1 cellular context compared by ENCODE assay signal in the genomic region with DNA sequence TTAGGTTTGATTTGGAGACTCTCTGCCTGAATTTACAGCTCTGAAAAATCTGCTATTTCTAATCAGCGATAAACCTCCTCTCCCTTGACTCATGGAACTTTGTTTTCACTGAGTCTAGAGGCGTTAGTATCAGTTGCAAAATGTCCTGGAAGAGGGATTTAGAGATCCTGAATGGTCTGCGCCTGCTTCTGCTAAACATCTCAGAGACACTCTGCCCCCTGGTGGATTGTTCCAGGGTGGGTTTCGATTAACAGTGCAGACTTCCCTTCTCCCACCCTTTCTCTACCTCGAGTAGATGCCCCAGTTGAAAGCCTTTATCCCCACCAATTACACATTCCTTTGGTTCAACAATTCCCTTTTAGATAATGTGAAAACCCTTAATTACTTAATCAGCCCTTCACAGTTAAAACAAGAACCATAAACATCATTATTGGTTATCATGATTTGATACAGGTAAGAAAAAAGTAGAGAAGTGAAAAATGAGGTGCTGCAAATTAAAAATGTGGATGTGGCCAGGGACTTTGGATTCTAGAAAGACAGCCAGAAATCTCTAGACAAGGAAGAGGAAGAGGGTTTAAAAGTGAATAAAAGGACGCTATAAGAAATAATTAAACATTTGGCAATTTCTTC.
TF ChIP-seq lines count a peak whose summit lies in the region.

No MANE protein-coding gene starts in this region.

TF ChIP-seq in HepG2, 621 proteins besides CTCF, POLR2A, EP300 and RAD21 (continued from another document):
- TF ChIP-seq GRHL1 (CRISPR knock-in tag; conservative IDR thresholded peaks at IDR 0.05) (no peak), SMC3 (IDR thresholded peaks at IDR 0.05; ENCODE audit: low read length) (peak; percentile 82), ZBTB38 (CRISPR knock-in tag; IDR thresholded peaks at IDR 0.05) (no peak), STAG1 (CRISPR knock-in tag; IDR thresholded peaks at IDR 0.05) (peak; percentile 53), WIZ (CRISPR knock-in tag; IDR thresholded peaks at IDR 0.05) (no peak), NR3C1 (CRISPR knock-in tag; IDR thresholded peaks at IDR 0.05) (no peak), ZNF136 (CRISPR knock-in tag; IDR thresholded peaks at IDR 0.05; ENCODE audit: low read depth) (no peak), RORA (CRISPR knock-in tag; IDR thresholded peaks at IDR 0.05) (no peak)
